In the genomic region with DNA sequence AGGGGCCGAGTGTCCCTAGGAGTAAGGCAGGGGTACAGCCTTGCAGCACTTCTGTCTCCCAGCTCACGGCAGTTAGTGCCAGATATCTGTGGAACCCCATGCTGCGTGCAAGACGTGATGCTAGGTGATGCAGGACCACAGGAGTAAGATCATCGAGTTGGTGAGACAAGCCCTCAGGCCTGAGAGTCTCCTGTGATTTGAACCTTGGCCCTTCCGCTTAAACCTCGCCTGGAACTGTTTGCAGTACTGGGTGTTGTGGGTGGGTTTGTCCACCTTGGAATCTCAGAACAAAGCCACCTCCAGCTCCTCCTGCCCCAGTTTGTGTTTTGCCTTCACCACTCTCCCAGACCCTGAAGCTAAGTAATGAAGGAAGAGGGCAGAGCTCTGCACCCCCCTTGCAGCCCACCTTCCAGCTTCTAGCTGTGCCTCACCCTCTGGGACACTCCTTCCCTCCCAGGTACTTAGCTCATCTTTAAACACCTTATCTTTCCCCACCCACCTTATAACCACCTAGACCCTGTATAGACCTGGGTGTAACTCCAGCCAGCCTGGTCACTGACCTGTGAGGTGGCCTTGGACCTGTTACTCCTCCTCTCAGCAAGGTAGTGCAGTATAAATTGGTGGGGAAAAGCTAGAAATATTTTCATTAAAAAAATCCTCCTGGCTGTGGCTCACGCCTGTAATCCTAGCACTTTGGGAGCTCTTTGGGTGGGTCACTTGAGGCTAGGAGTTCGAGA, we compare ENCODE assay signal across 25 cellular contexts. TPM values are rescaled to one million over a fixed set of nuclear protein-coding genes. Genes with fewer than 3 reads are reported as not detected.
DNase-seq lines count a peak whose midpoint lies in the region; ATAC-seq, FAIRE-seq and TF ChIP-seq lines count a peak whose summit lies in the region.
"Had no signal": no experiment of that assay in that cellular context is flagged by ENCODE, and none has a peak within 500 bp of the region (broad histone marks: within the 10 kb centered on the region; RNA-seq: fewer than 3 reads in every experiment).

No MANE protein-coding gene starts in this region.

- no peak overlapping the region for H3K27ac ChIP-seq in CD4-positive, alpha-beta T cell (ENCODE audit: low read depth, low read length)
- H3K27ac ChIP-seq in OCI-LY3 (ENCODE audit: low read length) (no peak overlapping the region), rectal smooth muscle tissue (ENCODE audit: low read depth, low read length) (no peak overlapping the region)
- H3K27ac ChIP-seq: lower lobe of right lung, prostate gland had no signal

- H3K4me3 ChIP-seq in OCI-LY3 (ENCODE audit: low read length) (peak overlapping the region; percentile 56), rectal smooth muscle tissue (ENCODE audit: low read length) (no peak overlapping the region)
- H3K4me3 ChIP-seq: GM23338, lower lobe of right lung, prostate gland had no signal

- no peak for TF ChIP-seq POLR2A in GM12892 (IDR thresholded peaks at IDR 0.05; ENCODE audit: low read depth, low read length)

- no peaks in the 10 kb centered on the region for H3K36me3 Mint-ChIP-seq in CD4-positive, alpha-beta T cell (ENCODE audit: low read depth)
- H3K36me3 Mint-ChIP-seq: activated CD4-positive, alpha-beta memory T cell treated with anti-CD3 and anti-CD28 coated beads for 36 hours had no signal

- H3K36me3 ChIP-seq in OCI-LY3 (replicated peaks; ENCODE audit: low read depth, low read length), result no peaks in the 10 kb centered on the region
- H3K36me3 ChIP-seq in rectal smooth muscle tissue (ENCODE audit: control insufficient read depth, insufficient read depth, low read length), result no peaks in the 10 kb centered on the region
- H3K36me3 ChIP-seq: BE2C, lower lobe of right lung, prostate gland had no signal

- H3K79me2 ChIP-seq in OCI-LY3 (ENCODE audit: low read length), result peaks cover 18% of the 10 kb centered on the region

- H3K4me1 ChIP-seq in OCI-LY3 (ENCODE audit: low read length) (peaks cover 42% of the 10 kb centered on the region), rectal smooth muscle tissue (ENCODE audit: control insufficient read depth, insufficient read depth, low read length) (peaks cover 7% of the 10 kb centered on the region)
- H3K4me1 ChIP-seq: BE2C had no signal

- TF ChIP-seq CTCF in CD4-positive, alpha-beta T cell (IDR thresholded peaks at IDR 0.05), result no peak
- no peak for TF ChIP-seq CTCF in OCI-LY3 (IDR thresholded peaks at IDR 0.05; ENCODE audit: low read depth, low read length)

- H3K9ac ChIP-seq in OCI-LY3 (ENCODE audit: low read length), result no peak overlapping the region
- H3K9ac ChIP-seq in rectal smooth muscle tissue (ENCODE audit: low read length), result peak overlapping the region; percentile 39

- no peak for DNase-seq in CD4-positive, alpha-beta T cell
- peak; percentile 38 to 73 for DNase-seq in left colon
- no peak for DNase-seq in cardiac septum (ENCODE audit: low spot score)
- DNase-seq in GM12892 (ENCODE audit: insufficient read length), result no peak
- DNase-seq: activated CD4-positive, alpha-beta memory T cell treated with anti-CD3 and anti-CD28 coated beads for 36 hours; activated CD8-positive, alpha-beta memory T cell treated with anti-CD3 and anti-CD28 coated beads, Interleukin-2, amount 50 U/mL, for 48 hours; aorta; BE2C; Calu3; central memory CD4-positive, alpha-beta T cell; lower lobe of right lung; NCI-H1930; NCI-H2227 treated with DMSO at 0.1 percent for 48 hours; NCI-H748 treated with DMSO at 0.1 percent for 48 hours; stimulated activated CD4-positive, alpha-beta T cell treated with anti-CD3 and anti-CD28 coated beads, Interleukin-1b, Interleukin-23, amount 100 ng/mL, for 48 hours had no signal

- ATAC-seq in CD4-positive, alpha-beta T cell (ENCODE audit: poor library complexity), result no peak
- ATAC-seq in left colon, result peak; percentile 47
- no peak for ATAC-seq in GM21526 (IDR thresholded peaks at IDR 0.05; ENCODE audit: low FRiP score, unreplicated experiment)
- no peak for ATAC-seq in GM21786 (IDR thresholded peaks at IDR 0.05; ENCODE audit: unreplicated experiment)
- ATAC-seq: activated T-helper 17 cell treated with anti-CD3 and anti-CD28 coated beads, Interleukin-2, amount 50 U/mL, for 72 hours; GM23338; lower lobe of right lung; Right ventricle myocardium inferior had no signal

- H3K27ac Mint-ChIP-seq in CD4-positive, alpha-beta T cell, result no peak overlapping the region
- H3K27ac Mint-ChIP-seq: activated CD4-positive, alpha-beta memory T cell treated with anti-CD3 and anti-CD28 coated beads for 36 hours; activated naive CD4-positive, alpha-beta T cell treated with anti-CD3 and anti-CD28 coated beads, Interleukin-2, amount 50 U/mL, for 24 hours; activated T-helper 17 cell treated with anti-CD3 and anti-CD28 coated beads, Interleukin-2, amount 50 U/mL, for 72 hours; GM23338 had no signal

- no peak overlapping the region for H2AFZ ChIP-seq in OCI-LY3 (ENCODE audit: low read depth, low read length)
- H2AFZ ChIP-seq: GM23338 had no signal

- no peaks in the 10 kb centered on the region for H3K9me3 ChIP-seq in CD4-positive, alpha-beta T cell (ENCODE audit: control insufficient read depth, low read length)
- no peaks in the 10 kb centered on the region for H3K9me3 ChIP-seq in OCI-LY3 (ENCODE audit: insufficient read depth, low read length)
- H3K9me3 ChIP-seq: BE2C, lower lobe of right lung, prostate gland had no signal

- H4K20me1 ChIP-seq in OCI-LY3 (ENCODE audit: insufficient read depth, low read length), result no peaks in the 10 kb centered on the region

- CTCF ChIA-PET in CD4-positive, alpha-beta T cell (lab: Charles Lee), result no interaction called here

- POLR2A ChIA-PET in CD4-positive, alpha-beta T cell (lab: Charles Lee), result interaction anchor here (0.8 kb wide), 1 partner anchor 39 kb away, joined by 4 read pairs; no protein-coding TSS in a partner anchor

- peak overlapping the region; percentile 80 for H3K4me2 ChIP-seq in OCI-LY3 (ENCODE audit: low read length)
- H3K4me2 ChIP-seq: GM23338 had no signal

- peaks cover 48% of the 10 kb centered on the region for H3K4me1 Mint-ChIP-seq in CD4-positive, alpha-beta T cell (ENCODE audit: low read depth)

- no peak for FAIRE-seq in GM12892 (lab: Jason Lieb, UNC)
- FAIRE-seq: keratinocyte had no signal

- no peaks in the 10 kb centered on the region for H3K27me3 Mint-ChIP-seq in CD4-positive, alpha-beta T cell
- H3K27me3 Mint-ChIP-seq: activated CD4-positive, alpha-beta memory T cell treated with anti-CD3 and anti-CD28 coated beads for 36 hours; activated naive CD4-positive, alpha-beta T cell treated with anti-CD3 and anti-CD28 coated beads, Interleukin-2, amount 50 U/mL, for 24 hours; activated T-helper 17 cell treated with anti-CD3 and anti-CD28 coated beads, Interleukin-2, amount 50 U/mL, for 72 hours had no signal

- peak overlapping the region; percentile 25 for H3K4me3 Mint-ChIP-seq in CD4-positive, alpha-beta T cell
- H3K4me3 Mint-ChIP-seq: activated CD4-positive, alpha-beta memory T cell treated with anti-CD3 and anti-CD28 coated beads for 36 hours; activated naive CD4-positive, alpha-beta T cell treated with anti-CD3 and anti-CD28 coated beads, Interleukin-2, amount 50 U/mL, for 24 hours; activated T-helper 17 cell treated with anti-CD3 and anti-CD28 coated beads, Interleukin-2, amount 50 U/mL, for 72 hours; GM23338 had no signal

- H3K9me3 Mint-ChIP-seq in CD4-positive, alpha-beta T cell, result no peaks in the 10 kb centered on the region
- H3K9me3 Mint-ChIP-seq: activated CD4-positive, alpha-beta memory T cell treated with anti-CD3 and anti-CD28 coated beads for 36 hours; activated naive CD4-positive, alpha-beta T cell treated with anti-CD3 and anti-CD28 coated beads, Interleukin-2, amount 50 U/mL, for 24 hours; activated T-helper 17 cell treated with anti-CD3 and anti-CD28 coated beads, Interleukin-2, amount 50 U/mL, for 72 hours; GM23338 had no signal

- intact Hi-C loops in CD4-positive, alpha-beta T cell (cut with DNase I, micrococcal nuclease), result loop anchor here in 1 of 2 experiments (10.0 kb wide), 1 partner anchor 897 kb away; a partner anchor contains a TSS
- intact Hi-C loops in left colon (cut with DNase I, micrococcal nuclease) (no loop called here), cardiac septum (cut with DNase I) (no loop called here)

- no peaks in the 10 kb centered on the region for H3K27me3 ChIP-seq in CD4-positive, alpha-beta T cell (ENCODE audit: control insufficient read depth, insufficient read depth, low read length)
- H3K27me3 ChIP-seq in OCI-LY3 (ENCODE audit: low read depth, low read length) (no peaks in the 10 kb centered on the region), rectal smooth muscle tissue (ENCODE audit: control insufficient read depth, insufficient read depth, low read length) (no peaks in the 10 kb centered on the region)
- H3K27me3 ChIP-seq: BE2C had no signal

RNA-seq across cellular contexts. Expression of a gene that starts 6.6 kb away (rescaled TPM):
- 1 to 10 TPM; 7.0 to 7.1 TPM for total RNA-seq in CD4-positive, alpha-beta T cell
- total RNA-seq in left colon (100 to 1,000 TPM in 1 of 2 donors, 10 to 100 TPM in 1; 98.5 to 142 TPM), cardiac septum (36.8 TPM)
- polyA plus RNA-seq in GM12892 (2012; ENCODE audit: missing spikeins), result 5.5 TPM

RNA-seq across cellular contexts. Expression of a gene that starts 27.4 kb away (rescaled TPM):
- 1 to 10 TPM; 1.1 to 1.8 TPM for total RNA-seq in CD4-positive, alpha-beta T cell
- total RNA-seq in left colon, result 10 to 100 TPM; 14.6 to 16.3 TPM
- 17.0 TPM for total RNA-seq in cardiac septum
- polyA plus RNA-seq in GM12892 (2012; ENCODE audit: missing spikeins), result 8.4 TPM

RNA-seq across cellular contexts. Expression of a gene that starts 48.8 kb away (rescaled TPM):
- total RNA-seq in CD4-positive, alpha-beta T cell, result 10 to 100 TPM; 48.7 to 53.5 TPM
- total RNA-seq in left colon (10 to 100 TPM; 25.4 to 25.8 TPM), cardiac septum (10.7 TPM)
- polyA plus RNA-seq in GM12892 (2012; ENCODE audit: missing spikeins), result 5.3 TPM

Comparison
In these comparisons a context has a peak if more than half of its experiments do, and no peak if none do; other contexts are left out.
1. DNase-seq: peak in left colon (2 of 2); none in CD4-positive, alpha-beta T cell (0 of 10), cardiac septum (single experiment) and GM12892 (single experiment).